ENCODE assay signal across 11 cellular contexts in genomic region chr4:80307774-80308465, GRCh38. TPM values are rescaled to one million over a fixed set of nuclear protein-coding genes. Genes with fewer than 3 reads are reported as not detected.
DNase-seq lines count a peak whose midpoint lies in the region; ATAC-seq and TF ChIP-seq lines count a peak whose summit lies in the region.
"Had no signal": no experiment of that assay in that cellular context is flagged by ENCODE, and none has a peak within 500 bp of the region (broad histone marks: within the 10 kb centered on the region; RNA-seq: fewer than 3 reads in every experiment).

No MANE protein-coding gene starts in this region.

- no peak overlapping the region for H3K4me3 Mint-ChIP-seq in stimulated activated naive CD8-positive, alpha-beta T cell treated with anti-CD3 and anti-CD28 coated beads, Interleukin-15, amount 100 ng/mL, for 72 hours

- no peaks in the 10 kb centered on the region for H3K9me3 Mint-ChIP-seq in stimulated activated naive CD8-positive, alpha-beta T cell treated with anti-CD3 and anti-CD28 coated beads, Interleukin-15, amount 100 ng/mL, for 72 hours

- ATAC-seq in HG03139 (IDR thresholded peaks at IDR 0.05; ENCODE audit: unreplicated experiment): no peak
- no peak for ATAC-seq in left lobe of liver
- no peak for ATAC-seq in stimulated activated naive CD8-positive, alpha-beta T cell treated with anti-CD3 and anti-CD28 coated beads, Interleukin-15, amount 100 ng/mL, for 72 hours
- no peak for ATAC-seq in HG03565 (IDR thresholded peaks at IDR 0.05; ENCODE audit: unreplicated experiment)

- peak; percentile 78 for DNase-seq in EL
- DNase-seq in NCI-H1417 (lab: John Stamatoyannopoulos, UW): peak in 2 of 3 experiments; percentile 82 to 95
- peak; percentile 52 to 83 for DNase-seq in cardiac fibroblast (ENCODE audit: low read depth in 2 of 2)
- peak; percentile 72 for DNase-seq in non-pigmented ciliary epithelial cell (ENCODE audit: low read depth)
- DNase-seq in left lobe of liver (ENCODE audit: low spot score): no peak
- no peak for DNase-seq in stimulated activated naive CD8-positive, alpha-beta T cell treated with anti-CD3 and anti-CD28 coated beads, Interleukin-15, amount 100 ng/mL, for 72 hours
- DNase-seq: RPMI8226; stimulated activated CD4-positive, alpha-beta T cell treated with anti-CD3 and anti-CD28 coated beads, Interleukin-15, amount 100 ng/mL, for 24 hours had no signal

- H3K27ac Mint-ChIP-seq in stimulated activated naive CD8-positive, alpha-beta T cell treated with anti-CD3 and anti-CD28 coated beads, Interleukin-15, amount 100 ng/mL, for 72 hours: no peak overlapping the region

- no peaks in the 10 kb centered on the region for H3K4me1 Mint-ChIP-seq in stimulated activated naive CD8-positive, alpha-beta T cell treated with anti-CD3 and anti-CD28 coated beads, Interleukin-15, amount 100 ng/mL, for 72 hours

- peaks cover 25% of the 10 kb centered on the region for H3K27me3 Mint-ChIP-seq in stimulated activated naive CD8-positive, alpha-beta T cell treated with anti-CD3 and anti-CD28 coated beads, Interleukin-15, amount 100 ng/mL, for 72 hours

- H3K4me3 ChIP-seq in cardiac fibroblast (replicated peaks in 1 of 2; ENCODE audit: low read depth in 2 of 2, low read length in 2 of 2): peak overlapping the region in 1 of 2 donors; percentile 19

- TF ChIP-seq CTCF in cardiac fibroblast (IDR thresholded peaks at IDR 0.05; ENCODE audit: low read depth, low read length): no peak

RNA-seq across cellular contexts. Expression of gene CFAP299, which starts 27.6 kb away (rescaled TPM):
- total RNA-seq in left lobe of liver: not detected
- total RNA-seq: activated CD8-positive, alpha-beta memory T cell treated with anti-CD3 and anti-CD28 coated beads for 36 hours had no signal

RNA-seq across cellular contexts. Expression of gene FGF5, which starts 41.5 kb away (rescaled TPM):
- total RNA-seq in left lobe of liver: not detected
- total RNA-seq: activated CD8-positive, alpha-beta memory T cell treated with anti-CD3 and anti-CD28 coated beads for 36 hours had no signal

Comparison
In these comparisons a context has a peak if more than half of its experiments do, and no peak if none do; other contexts are left out.
1. DNase-seq: peak in EL (single experiment), NCI-H1417 (2 of 3), cardiac fibroblast (2 of 2) and non-pigmented ciliary epithelial cell (single experiment); none in left lobe of liver (single experiment) and stimulated activated naive CD8-positive, alpha-beta T cell treated with anti-CD3 and anti-CD28 coated beads, Interleukin-15, amount 100 ng/mL, for 72 hours (0 of 2).